Comparison of ENCODE assay signal across 8 cellular contexts in the genomic region with DNA sequence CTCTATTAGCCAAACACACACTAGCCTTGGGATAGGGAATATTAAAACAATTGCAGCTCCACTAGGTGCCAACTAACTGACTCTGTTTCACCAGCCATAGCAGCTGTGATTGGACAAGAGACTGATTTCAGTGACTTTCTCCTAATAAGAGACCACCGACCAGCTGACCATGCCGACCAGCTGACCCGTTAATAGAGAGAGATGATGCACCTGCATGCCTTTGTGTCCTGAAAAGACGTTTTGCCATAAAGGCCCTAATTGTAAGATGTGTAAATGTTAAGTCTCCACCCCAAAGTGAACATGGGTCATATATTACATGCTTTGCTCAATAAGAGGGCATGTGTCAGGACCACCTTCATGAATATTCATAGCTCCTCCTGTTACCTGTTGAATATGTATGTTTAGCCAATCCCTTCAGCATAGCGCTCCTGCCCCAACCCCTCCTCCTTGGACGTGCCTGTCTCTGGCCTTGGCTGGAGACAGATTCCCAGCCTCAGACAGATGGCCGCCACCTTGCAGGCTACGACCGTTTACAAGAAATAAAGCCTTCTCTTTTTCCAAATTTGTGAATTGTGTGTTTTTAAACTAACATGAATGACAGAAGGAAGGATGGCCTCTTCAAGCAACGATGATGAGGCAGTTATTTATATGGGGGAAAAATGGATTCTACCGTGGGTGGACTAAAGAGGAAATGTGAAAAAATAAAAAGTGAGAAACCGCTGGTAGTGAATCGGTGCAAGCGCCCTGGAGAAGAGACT. TPM values are rescaled to one million over a fixed set of nuclear protein-coding genes. Genes with fewer than 3 reads are reported as not detected.
A peak's percentile ranks its signal among the peaks of the same experiment; 100 is the strongest.
DNase-seq lines count a peak whose midpoint lies in the region; ATAC-seq, FAIRE-seq and TF ChIP-seq lines count a peak whose summit lies in the region.

No MANE protein-coding gene starts in this region.

- peak in 1 of 2 experiments; percentile 47 for DNase-seq in HL-60 (ENCODE audit: low read depth in 1 of 2, low spot score in 1 of 2)
- DNase-seq in small intestine, result peak; percentile 44
- DNase-seq in medulla oblongata (ENCODE audit: extremely low spot score), result no peak

- ATAC-seq in GM19467 (IDR thresholded peaks at IDR 0.05; ENCODE audit: unreplicated experiment) (no peak), HG03025 (IDR thresholded peaks at IDR 0.05; ENCODE audit: low FRiP score, unreplicated experiment) (no peak)

- peak overlapping the region; percentile 82 to 96 (median 92) for H3K4me3 ChIP-seq in BLaER1 treated with 17β-estradiol and CSF1 and Interleukin-3, amounts not matched to agents 10 nM and 100 nM
- H3K4me3 ChIP-seq in HL-60 (replicated peaks; ENCODE audit: insufficient read depth, low read length) (peak overlapping the region; percentile 87), iPS-18c (ENCODE audit: insufficient read depth, low read depth, low read length) (peak overlapping the region; percentile 72), small intestine (ENCODE audit: low read depth in 1 of 2, low read length in 2 of 2) (no peak overlapping the region)

- peaks cover 60% of the 10 kb centered on the region for H3K4me1 Mint-ChIP-seq in activated naive CD8-positive, alpha-beta T cell (ENCODE audit: low read depth)

- WGBS in small intestine, 3 donors, result 22 to 34% (median 23%) methylated on average over 14 of the region's 14 CpGs

- H4K20me1 ChIP-seq in BLaER1 treated with 17β-estradiol and CSF1 and Interleukin-3, amounts not matched to agents 10 nM and 100 nM, result peaks cover 17 to 36% (median 28%) of the 10 kb centered on the region in 11 experiments; a peak in 19 of 22 replicates

- peak overlapping the region; percentile 65 to 90 (median 88); a peak in 20 of 22 replicates for H3K9ac ChIP-seq in BLaER1 treated with 17β-estradiol and CSF1 and Interleukin-3, amounts not matched to agents 10 nM and 100 nM

- peak overlapping the region; percentile 90 for H3K4me3 Mint-ChIP-seq in activated naive CD8-positive, alpha-beta T cell

- H3K9me3 Mint-ChIP-seq in activated naive CD8-positive, alpha-beta T cell (ENCODE audit: low read depth), result no peaks in the 10 kb centered on the region

- H3K36me3 Mint-ChIP-seq in activated naive CD8-positive, alpha-beta T cell, result peaks cover 3% of the 10 kb centered on the region

- H3K27ac Mint-ChIP-seq in activated naive CD8-positive, alpha-beta T cell, result peak overlapping the region; percentile 89

- H3K36me3 ChIP-seq in BLaER1 treated with 17β-estradiol and CSF1 and Interleukin-3, amounts not matched to agents 10 nM and 100 nM, result peaks cover 23 to 32% (median 26%) of the 10 kb centered on the region in 11 experiments
- H3K36me3 ChIP-seq in small intestine (ENCODE audit: control insufficient read depth in 2 of 2, insufficient read depth in 2 of 2, low read length in 2 of 2), result peaks cover 0 to 10% of the 10 kb centered on the region in 2 donors

- H3K27me3 Mint-ChIP-seq in activated naive CD8-positive, alpha-beta T cell, result no peaks in the 10 kb centered on the region

- no peak for FAIRE-seq in small intestine (lab: Jason Lieb, UNC)

- peaks cover 0 to 2% (median 2%) of the 10 kb centered on the region in 11 experiments; a peak in 14 of 22 replicates for H3K9me3 ChIP-seq in BLaER1 treated with 17β-estradiol and CSF1 and Interleukin-3, amounts not matched to agents 10 nM and 100 nM (replicated peaks in 1 of 11)
- H3K9me3 ChIP-seq in iPS-18c (ENCODE audit: control insufficient read depth, insufficient read depth, low read length), result no peaks in the 10 kb centered on the region
- H3K9me3 ChIP-seq in small intestine (ENCODE audit: control insufficient read depth, low read depth), result no peaks in the 10 kb centered on the region

- H3K27ac ChIP-seq in BLaER1 treated with 17β-estradiol and CSF1 and Interleukin-3, amounts not matched to agents 10 nM and 100 nM, result peak overlapping the region in 10 of 11 experiments; percentile 29 to 81 (median 70); a peak in 19 of 22 replicates
- H3K27ac ChIP-seq in HL-60 (replicated peaks), result peak overlapping the region; percentile 89
- peak overlapping the region; percentile 35 to 85 for H3K27ac ChIP-seq in small intestine (ENCODE audit: low read depth in 1 of 2, low read length in 1 of 2)

- H3K4me2 ChIP-seq in BLaER1 treated with 17β-estradiol and CSF1 and Interleukin-3, amounts not matched to agents 10 nM and 100 nM, result peak overlapping the region; percentile 88 to 100 (median 98)

- no peak for TF ChIP-seq CTCF in HL-60 (IDR thresholded peaks at IDR 0.05; ENCODE audit: insufficient read depth, low read length)

- H3K27me3 ChIP-seq in BLaER1 treated with 17β-estradiol and CSF1 and Interleukin-3, amounts not matched to agents 10 nM and 100 nM, result no peaks in the 10 kb centered on the region
- no peaks in the 10 kb centered on the region for H3K27me3 ChIP-seq in HL-60 (ENCODE audit: insufficient read depth, poor library complexity, severe bottlenecking)
- no peaks in the 10 kb centered on the region for H3K27me3 ChIP-seq in small intestine (ENCODE audit: control insufficient read depth in 2 of 2, insufficient read depth in 2 of 2, low read length in 2 of 2)

- H3K4me1 ChIP-seq in BLaER1 treated with 17β-estradiol and CSF1 and Interleukin-3, amounts not matched to agents 10 nM and 100 nM, result peaks cover 63 to 71% (median 66%) of the 10 kb centered on the region in 10 experiments
- peaks cover 2 to 4% of the 10 kb centered on the region in 2 donors for H3K4me1 ChIP-seq in small intestine (ENCODE audit: control insufficient read depth in 2 of 2, insufficient read depth in 1 of 2, low read depth in 1 of 2, low read length in 1 of 2)

RNA-seq across cellular contexts. Expression of a gene that starts 1.2 kb away (rescaled TPM):
- 100 to 1,000 TPM in 2 of 3 donors, 10 to 100 TPM in 1; 85.7 to 210 (median 108) TPM for polyA plus RNA-seq in small intestine

RNA-seq across cellular contexts. Expression of a gene that starts 3.6 kb away (rescaled TPM):
- polyA plus RNA-seq in small intestine, result 10 to 100 TPM; 11.6 to 50.5 (median 13.2) TPM

Comparison
In these comparisons a context has a peak if more than half of its experiments do, and no peak if none do; other contexts are left out.
1. H3K4me3 ChIP-seq: peak in BLaER1 treated with 17β-estradiol and CSF1 and Interleukin-3, amounts not matched to agents 10 nM and 100 nM (10 of 10), HL-60 (single experiment) and iPS-18c (single experiment); none in small intestine (0 of 2).
2. Peak in every context shown above with its lines, with median percentiles within 50 percentile points of each other: H3K27ac ChIP-seq.